Comparison of ENCODE assay signal across 7 cellular contexts in the genomic region with DNA sequence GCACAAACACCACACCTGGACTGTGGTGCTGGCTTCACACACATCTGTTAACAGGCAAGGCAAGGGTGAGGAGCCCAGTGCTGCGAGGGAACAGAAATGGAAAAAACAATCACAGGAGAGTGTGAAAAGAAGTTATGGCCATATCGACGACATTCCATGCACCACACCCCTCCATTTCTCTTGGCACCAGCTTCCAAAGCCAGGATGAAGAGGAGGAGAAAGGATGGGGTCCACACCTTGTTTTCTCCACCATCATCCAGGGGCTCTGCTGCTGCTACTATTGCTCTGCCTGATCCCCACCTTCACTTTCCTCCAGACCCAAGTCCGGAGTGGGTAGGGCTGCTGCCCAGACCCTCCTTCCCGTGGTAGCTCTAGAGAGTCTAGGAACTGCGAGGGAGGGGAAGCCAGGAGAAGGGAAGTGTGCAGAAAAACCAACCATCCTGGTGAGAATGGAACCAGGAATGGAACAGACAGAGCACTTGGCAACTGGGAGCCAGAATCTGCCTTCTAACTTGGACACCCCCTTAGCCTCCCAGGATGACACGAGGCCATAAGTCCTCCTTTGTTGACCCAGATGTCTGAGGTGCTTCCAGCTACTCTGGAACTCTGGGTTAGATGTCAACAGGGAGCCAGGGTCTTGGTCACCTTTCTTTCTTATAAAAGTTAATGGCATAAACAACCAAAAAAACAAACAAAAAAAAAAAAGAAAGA. TPM values are rescaled to one million over a fixed set of nuclear protein-coding genes. Genes with fewer than 3 reads are reported as not detected.
DNase-seq lines count a peak whose midpoint lies in the region; ATAC-seq and TF ChIP-seq lines count a peak whose summit lies in the region.
"Had no signal": no experiment of that assay in that cellular context is flagged by ENCODE, and none has a peak within 500 bp of the region (broad histone marks: within the 10 kb centered on the region; RNA-seq: fewer than 3 reads in every experiment).

No MANE protein-coding gene starts in this region.

- intact Hi-C loops in activated CD4-positive, alpha-beta memory T cell treated with anti-CD3 and anti-CD28 coated beads for 36 hours (cut with micrococcal nuclease): no loop called here
- intact Hi-C loops in mucosa of descending colon (cut with DNase I, micrococcal nuclease): no loop called here

- H3K9me3 Mint-ChIP-seq in GM23338: no peaks in the 10 kb centered on the region
- no peaks in the 10 kb centered on the region for H3K9me3 Mint-ChIP-seq in activated CD4-positive, alpha-beta memory T cell treated with anti-CD3 and anti-CD28 coated beads for 36 hours

- no peak for ATAC-seq in GM23338
- no peak for ATAC-seq in mucosa of descending colon
- ATAC-seq in GM21367 (IDR thresholded peaks at IDR 0.05; ENCODE audit: unreplicated experiment): no peak

- no peak overlapping the region; the same call in 1 of the 2 replicates for H2AFZ ChIP-seq in GM23338

- TF ChIP-seq CTCF in GM23338 (conservative IDR thresholded peaks at IDR 0.05; ENCODE audit: low read depth in 2 of 2) (no peak), mucosa of descending colon (IDR thresholded peaks at IDR 0.05) (no peak)

- DNase-seq in GM23338 (ENCODE audit: low spot score): no peak
- DNase-seq in activated CD4-positive, alpha-beta memory T cell treated with anti-CD3 and anti-CD28 coated beads for 36 hours: no peak
- DNase-seq in mucosa of descending colon: peak in 2 of 3 donors; percentile 16 to 19
- no peak for DNase-seq in EL
- no peak for DNase-seq in activated CD4-positive, alpha-beta T cell treated with anti-CD3 and anti-CD28 coated beads for 4 hours
- DNase-seq: NCI-H524 had no signal

- H3K9me2 ChIP-seq in GM23338 (ENCODE audit: insufficient read depth): no peaks in the 10 kb centered on the region

- H3K27me3 ChIP-seq in GM23338 (ENCODE audit: insufficient read depth): no peaks in the 10 kb centered on the region

- peaks cover 31% of the 10 kb centered on the region for H3K4me1 Mint-ChIP-seq in GM23338
- H3K4me1 Mint-ChIP-seq in activated CD4-positive, alpha-beta memory T cell treated with anti-CD3 and anti-CD28 coated beads for 36 hours (ENCODE audit: low read depth): peaks cover 23% of the 10 kb centered on the region

- H3K4me1 ChIP-seq in GM23338 (ENCODE audit: insufficient read depth) (peaks cover 24% of the 10 kb centered on the region), mucosa of descending colon (ENCODE audit: low read depth) (peaks cover 9% of the 10 kb centered on the region)

- H3K4me2 ChIP-seq in GM23338: peak overlapping the region; percentile 91

- H3K4me3 Mint-ChIP-seq in GM23338: peak overlapping the region; percentile 97
- peak overlapping the region; percentile 73 for H3K4me3 Mint-ChIP-seq in activated CD4-positive, alpha-beta memory T cell treated with anti-CD3 and anti-CD28 coated beads for 36 hours

- peak overlapping the region; percentile 99 for H3K27ac ChIP-seq in GM23338 (ENCODE audit: low read depth)

- peaks cover 20% of the 10 kb centered on the region for H3K27me3 Mint-ChIP-seq in GM23338 (ENCODE audit: insufficient read depth, low read depth, poor library complexity)
- peaks cover 16% of the 10 kb centered on the region for H3K27me3 Mint-ChIP-seq in activated CD4-positive, alpha-beta memory T cell treated with anti-CD3 and anti-CD28 coated beads for 36 hours

- peaks cover 50% of the 10 kb centered on the region for H3K36me3 Mint-ChIP-seq in GM23338 (ENCODE audit: low read depth)
- no peaks in the 10 kb centered on the region for H3K36me3 Mint-ChIP-seq in activated CD4-positive, alpha-beta memory T cell treated with anti-CD3 and anti-CD28 coated beads for 36 hours

- peak overlapping the region; percentile 86 for H3K27ac Mint-ChIP-seq in GM23338
- peak overlapping the region; percentile 4 for H3K27ac Mint-ChIP-seq in activated CD4-positive, alpha-beta memory T cell treated with anti-CD3 and anti-CD28 coated beads for 36 hours

- POLR2A ChIA-PET in activated CD4-positive, alpha-beta memory T cell treated with anti-CD3 and anti-CD28 coated beads for 36 hours (lab: Charles Lee): interaction anchor here (0.6 to 2.6 kb wide), 4 partner anchors 7 to 195 kb away, joined by 3 to 35 read pairs (median 14); a partner anchor contains a TSS

- H3K4me3 ChIP-seq in GM23338 (peak overlapping the region; percentile 72), mucosa of descending colon (no peak overlapping the region)

- H3K36me3 ChIP-seq in GM23338 (ENCODE audit: insufficient read depth): peaks cover 13% of the 10 kb centered on the region; the same call in 1 of the 2 replicates
- no peaks in the 10 kb centered on the region for H3K36me3 ChIP-seq in mucosa of descending colon (ENCODE audit: low read depth)

- peaks cover 41% of the 10 kb centered on the region for H3K79me2 ChIP-seq in GM23338 (replicated peaks; ENCODE audit: insufficient read depth)

- peaks cover 48% of the 10 kb centered on the region for H3F3A ChIP-seq in GM23338 (replicated peaks; ENCODE audit: low read depth)

- peaks cover 5% of the 10 kb centered on the region; the same call in 1 of the 2 replicates for H4K20me1 ChIP-seq in GM23338 (replicated peaks; ENCODE audit: insufficient read depth)

- H3K9me3 ChIP-seq in mucosa of descending colon: no peaks in the 10 kb centered on the region

- CTCF ChIA-PET in activated CD4-positive, alpha-beta memory T cell treated with anti-CD3 and anti-CD28 coated beads for 36 hours (lab: Charles Lee): interaction anchor here (1.0 to 4.0 kb wide), 4 partner anchors 14 to 241 kb away, joined by 3 to 23 read pairs (median 8); a partner anchor contains a TSS

TF ChIP-seq in GM23338, 12 proteins besides CTCF, POLR2A, EP300 and RAD21:
- TF ChIP-seq, protein P1, sequence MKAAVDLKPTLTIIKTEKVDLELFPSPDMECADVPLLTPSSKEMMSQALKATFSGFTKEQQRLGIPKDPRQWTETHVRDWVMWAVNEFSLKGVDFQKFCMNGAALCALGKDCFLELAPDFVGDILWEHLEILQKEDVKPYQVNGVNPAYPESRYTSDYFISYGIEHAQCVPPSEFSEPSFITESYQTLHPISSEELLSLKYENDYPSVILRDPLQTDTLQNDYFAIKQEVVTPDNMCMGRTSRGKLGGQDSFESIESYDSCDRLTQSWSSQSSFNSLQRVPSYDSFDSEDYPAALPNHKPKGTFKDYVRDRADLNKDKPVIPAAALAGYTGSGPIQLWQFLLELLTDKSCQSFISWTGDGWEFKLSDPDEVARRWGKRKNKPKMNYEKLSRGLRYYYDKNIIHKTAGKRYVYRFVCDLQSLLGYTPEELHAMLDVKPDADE (IDR thresholded peaks at IDR 0.05): no peak
- TF ChIP-seq, protein P2, sequence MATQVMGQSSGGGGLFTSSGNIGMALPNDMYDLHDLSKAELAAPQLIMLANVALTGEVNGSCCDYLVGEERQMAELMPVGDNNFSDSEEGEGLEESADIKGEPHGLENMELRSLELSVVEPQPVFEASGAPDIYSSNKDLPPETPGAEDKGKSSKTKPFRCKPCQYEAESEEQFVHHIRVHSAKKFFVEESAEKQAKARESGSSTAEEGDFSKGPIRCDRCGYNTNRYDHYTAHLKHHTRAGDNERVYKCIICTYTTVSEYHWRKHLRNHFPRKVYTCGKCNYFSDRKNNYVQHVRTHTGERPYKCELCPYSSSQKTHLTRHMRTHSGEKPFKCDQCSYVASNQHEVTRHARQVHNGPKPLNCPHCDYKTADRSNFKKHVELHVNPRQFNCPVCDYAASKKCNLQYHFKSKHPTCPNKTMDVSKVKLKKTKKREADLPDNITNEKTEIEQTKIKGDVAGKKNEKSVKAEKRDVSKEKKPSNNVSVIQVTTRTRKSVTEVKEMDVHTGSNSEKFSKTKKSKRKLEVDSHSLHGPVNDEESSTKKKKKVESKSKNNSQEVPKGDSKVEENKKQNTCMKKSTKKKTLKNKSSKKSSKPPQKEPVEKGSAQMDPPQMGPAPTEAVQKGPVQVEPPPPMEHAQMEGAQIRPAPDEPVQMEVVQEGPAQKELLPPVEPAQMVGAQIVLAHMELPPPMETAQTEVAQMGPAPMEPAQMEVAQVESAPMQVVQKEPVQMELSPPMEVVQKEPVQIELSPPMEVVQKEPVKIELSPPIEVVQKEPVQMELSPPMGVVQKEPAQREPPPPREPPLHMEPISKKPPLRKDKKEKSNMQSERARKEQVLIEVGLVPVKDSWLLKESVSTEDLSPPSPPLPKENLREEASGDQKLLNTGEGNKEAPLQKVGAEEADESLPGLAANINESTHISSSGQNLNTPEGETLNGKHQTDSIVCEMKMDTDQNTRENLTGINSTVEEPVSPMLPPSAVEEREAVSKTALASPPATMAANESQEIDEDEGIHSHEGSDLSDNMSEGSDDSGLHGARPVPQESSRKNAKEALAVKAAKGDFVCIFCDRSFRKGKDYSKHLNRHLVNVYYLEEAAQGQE (IDR thresholded peaks at IDR 0.05; ENCODE audit: unreplicated experiment): no peak

RNA-seq across cellular contexts. Expression of a gene that starts 1.2 kb away (rescaled TPM):
- 10.0 and 11.3 TPM in 2 replicates for total RNA-seq in GM23338 (2014; rRNA removed; shearing (Covaris generic))
- polyA plus RNA-seq in GM23338 (2016; fragmentation: Nextera tagmentation; extraction: Ambion mirVana): 14.4 and 14.9 TPM in 2 replicates
- total RNA-seq in activated CD4-positive, alpha-beta memory T cell treated with anti-CD3 and anti-CD28 coated beads for 36 hours: 1 to 10 TPM; 4.5 TPM
- 1 to 10 TPM; 1.3 to 2.0 (median 1.8) TPM for total RNA-seq in mucosa of descending colon

RNA-seq across cellular contexts. Expression of a gene that starts 4.8 kb away (rescaled TPM):
- total RNA-seq in GM23338 (2014; rRNA removed; shearing (Covaris generic)): 381 and 394 TPM in 2 replicates
- 174 and 184 TPM in 2 replicates for polyA plus RNA-seq in GM23338 (2016; fragmentation: Nextera tagmentation; extraction: Ambion mirVana)
- 1 to 10 TPM; 4.9 to 6.6 TPM for total RNA-seq in activated CD4-positive, alpha-beta memory T cell treated with anti-CD3 and anti-CD28 coated beads for 36 hours
- 10 to 100 TPM in 2 of 3 donors, 1 to 10 TPM in 1; 6.5 to 74.4 (median 19.3) TPM for total RNA-seq in mucosa of descending colon

RNA-seq across cellular contexts. Expression of a gene that starts 6.9 kb away (rescaled TPM):
- 592 and 656 TPM in 2 replicates for total RNA-seq in GM23338 (2014; rRNA removed; shearing (Covaris generic))
- polyA plus RNA-seq in GM23338 (2016; fragmentation: Nextera tagmentation; extraction: Ambion mirVana): 1,994 and 2,198 TPM in 2 replicates
- total RNA-seq in activated CD4-positive, alpha-beta memory T cell treated with anti-CD3 and anti-CD28 coated beads for 36 hours: 1,000 to 10,000 TPM; 2,357 to 2,419 TPM
- total RNA-seq in mucosa of descending colon: 1,000 to 10,000 TPM; 1,144 to 1,252 (median 1,216) TPM

RNA-seq across cellular contexts. Expression of a gene that starts 13.2 kb away (rescaled TPM):
- 16.9 and 26.5 TPM in 2 replicates for total RNA-seq in GM23338 (2014; rRNA removed; shearing (Covaris generic))
- polyA plus RNA-seq in GM23338 (2016; fragmentation: Nextera tagmentation; extraction: Ambion mirVana): 47.0 and 47.7 TPM in 2 replicates
- total RNA-seq in activated CD4-positive, alpha-beta memory T cell treated with anti-CD3 and anti-CD28 coated beads for 36 hours: 1 to 10 TPM; 9.1 to 9.5 TPM
- total RNA-seq in mucosa of descending colon: 10 to 100 TPM in 2 of 3 donors, 1 to 10 TPM in 1; 4.8 to 21.3 (median 16.8) TPM

RNA-seq across cellular contexts. Expression of a gene that starts 15.7 kb away (rescaled TPM):
- total RNA-seq in GM23338 (2014; rRNA removed; shearing (Covaris generic)): 13.2 and 14.9 TPM in 2 replicates
- 8.9 and 10.0 TPM in 2 replicates for polyA plus RNA-seq in GM23338 (2016; fragmentation: Nextera tagmentation; extraction: Ambion mirVana)
- 1 to 10 TPM; 3.4 to 4.0 TPM for total RNA-seq in activated CD4-positive, alpha-beta memory T cell treated with anti-CD3 and anti-CD28 coated beads for 36 hours
- 1 to 10 TPM; 3.4 to 7.9 (median 6.8) TPM for total RNA-seq in mucosa of descending colon

Comparison
In these comparisons a context has a peak if more than half of its experiments do, and no peak if none do; other contexts are left out.
1. DNase-seq: peak in mucosa of descending colon (2 of 3); none in GM23338 (single experiment), activated CD4-positive, alpha-beta memory T cell treated with anti-CD3 and anti-CD28 coated beads for 36 hours (single experiment), EL (single experiment) and activated CD4-positive, alpha-beta T cell treated with anti-CD3 and anti-CD28 coated beads for 4 hours (0 of 2).